In genomic region chr16:70345840-70346239, GRCh38 we compare ENCODE assay signal across 2 cellular contexts.
TF ChIP-seq lines count a peak whose summit lies in the region.

No MANE protein-coding gene starts in this region.

TF ChIP-seq in SK-N-SH, 30 proteins besides CTCF, POLR2A, EP300 and RAD21 (continued from another document):
- TF ChIP-seq, protein P1, sequence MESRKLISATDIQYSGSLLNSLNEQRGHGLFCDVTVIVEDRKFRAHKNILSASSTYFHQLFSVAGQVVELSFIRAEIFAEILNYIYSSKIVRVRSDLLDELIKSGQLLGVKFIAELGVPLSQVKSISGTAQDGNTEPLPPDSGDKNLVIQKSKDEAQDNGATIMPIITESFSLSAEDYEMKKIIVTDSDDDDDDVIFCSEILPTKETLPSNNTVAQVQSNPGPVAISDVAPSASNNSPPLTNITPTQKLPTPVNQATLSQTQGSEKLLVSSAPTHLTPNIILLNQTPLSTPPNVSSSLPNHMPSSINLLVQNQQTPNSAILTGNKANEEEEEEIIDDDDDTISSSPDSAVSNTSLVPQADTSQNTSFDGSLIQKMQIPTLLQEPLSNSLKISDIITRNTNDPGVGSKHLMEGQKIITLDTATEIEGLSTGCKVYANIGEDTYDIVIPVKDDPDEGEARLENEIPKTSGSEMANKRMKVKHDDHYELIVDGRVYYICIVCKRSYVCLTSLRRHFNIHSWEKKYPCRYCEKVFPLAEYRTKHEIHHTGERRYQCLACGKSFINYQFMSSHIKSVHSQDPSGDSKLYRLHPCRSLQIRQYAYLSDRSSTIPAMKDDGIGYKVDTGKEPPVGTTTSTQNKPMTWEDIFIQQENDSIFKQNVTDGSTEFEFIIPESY (IDR thresholded peaks at IDR 0.05; ENCODE audit: borderline replicate concordance, low read depth) = no peak
- TF ChIP-seq MXI1 (IDR thresholded peaks at IDR 0.05; ENCODE audit: low read depth, low read length) (no peak), ELF1 (IDR thresholded peaks at IDR 0.05) (no peak), POLR2AphosphoS5 (IDR thresholded peaks at IDR 0.05; ENCODE audit: low read depth, low read length) (0 out of 2 replicates have a peak, but pooled peaks have one; percentile 11)

TF ChIP-seq in SK-N-SH treated with all-trans-retinoic acid at 6 μM for 48 hours, 23 proteins besides CTCF, POLR2A, EP300 and RAD21 (continued from another document):
- TF ChIP-seq BACH2 (CRISPR knock-in tag; IDR thresholded peaks at IDR 0.05; ENCODE audit: borderline replicate concordance) = no peak
- TF ChIP-seq PPARA (CRISPR knock-in tag; IDR thresholded peaks at IDR 0.05; ENCODE audit: borderline replicate concordance) = no peak
- no peak for TF ChIP-seq ZNF8 (CRISPR knock-in tag; IDR thresholded peaks at IDR 0.05)
- no peak for TF ChIP-seq SNAI2 (CRISPR knock-in tag; IDR thresholded peaks at IDR 0.05)
- TF ChIP-seq ISL1 (CRISPR knock-in tag; IDR thresholded peaks at IDR 0.05) = no peak
- no peak for TF ChIP-seq ZFP30 (CRISPR knock-in tag; IDR thresholded peaks at IDR 0.05)
- TF ChIP-seq RARB (CRISPR knock-in tag; IDR thresholded peaks at IDR 0.05) = no peak
- no peak for TF ChIP-seq ESRRG (CRISPR knock-in tag; IDR thresholded peaks at IDR 0.05)
- TF ChIP-seq CSDC2 (CRISPR knock-in tag; IDR thresholded peaks at IDR 0.05) = no peak
- no peak for TF ChIP-seq POU6F1 (CRISPR knock-in tag; IDR thresholded peaks at IDR 0.05; ENCODE audit: borderline replicate concordance, low read depth)
- TF ChIP-seq ZFP3 (CRISPR knock-in tag; IDR thresholded peaks at IDR 0.05) = no peak
